In genomic region chr7:128217030-128217805, GRCh38 we compare ENCODE assay signal across 15 cellular contexts. TPM values are rescaled to one million over a fixed set of nuclear protein-coding genes. Genes with fewer than 3 reads are reported as not detected.
DNase-seq lines count a peak whose midpoint lies in the region; ATAC-seq and TF ChIP-seq lines count a peak whose summit lies in the region.
"Had no signal": no experiment of that assay in that cellular context is flagged by ENCODE, and none has a peak within 500 bp of the region (broad histone marks: within the 10 kb centered on the region; RNA-seq: fewer than 3 reads in every experiment).

No MANE protein-coding gene starts in this region.

- H3K4me1 Mint-ChIP-seq in activated CD8-positive, alpha-beta T cell treated with anti-CD3 and anti-CD28 coated beads for 36 hours (ENCODE audit: low read depth) = no peaks in the 10 kb centered on the region
- H3K4me1 Mint-ChIP-seq: activated B cell treated with CpG ODN at 0.5 μM for 24 hours had no signal

- DNase-seq in HCEC 1CT (peak; percentile 97), SK-MEL-5 (ENCODE audit: low read depth, low spot score) (peak; percentile 43), foreskin keratinocyte (peak; percentile 95 to 96), skeletal muscle cell (ENCODE audit: low read depth) (peak; percentile 53), NCI-H187 (lab: John Stamatoyannopoulos, UW) (no peak)
- no peak for DNase-seq in activated CD8-positive, alpha-beta T cell treated with anti-CD3 and anti-CD28 coated beads for 36 hours
- DNase-seq: activated B cell treated with CpG ODN at 0.5 μM for 24 hours; GDM1; KG1; NK-92 treated with Interleukin-12 subunit alpha and Interleukin-12 subunit beta, amount 100 ng/mL, for 24 hours had no signal

- peaks cover 10% of the 10 kb centered on the region for H3K27me3 ChIP-seq in foreskin keratinocyte

- POLR2A ChIA-PET in activated CD8-positive, alpha-beta T cell treated with anti-CD3 and anti-CD28 coated beads for 36 hours (lab: Charles Lee) = no interaction called here

- intact Hi-C loops in activated CD8-positive, alpha-beta T cell treated with anti-CD3 and anti-CD28 coated beads for 36 hours (cut with micrococcal nuclease) = no loop called here

- no peaks in the 10 kb centered on the region for H3K4me1 ChIP-seq in foreskin keratinocyte

- H3K9me3 Mint-ChIP-seq in activated CD8-positive, alpha-beta T cell treated with anti-CD3 and anti-CD28 coated beads for 36 hours = no peaks in the 10 kb centered on the region
- H3K9me3 Mint-ChIP-seq: activated B cell treated with CpG ODN at 0.5 μM for 24 hours, memory B cell had no signal

- no peak overlapping the region for H3K4me3 Mint-ChIP-seq in activated CD8-positive, alpha-beta T cell treated with anti-CD3 and anti-CD28 coated beads for 36 hours
- H3K4me3 Mint-ChIP-seq: activated B cell treated with CpG ODN at 0.5 μM for 24 hours; activated naive CD8-positive, alpha-beta T cell; memory B cell had no signal

- no peak overlapping the region for H3K4me3 ChIP-seq in skeletal muscle cell (ENCODE audit: low read depth, low read length)

- no peak for TF ChIP-seq CTCF in foreskin keratinocyte (conservative IDR thresholded peaks at IDR 0.05)
- no peak for TF ChIP-seq CTCF in activated CD8-positive, alpha-beta T cell treated with anti-CD3 and anti-CD28 coated beads for 36 hours (IDR thresholded peaks at IDR 0.05)

- no peak overlapping the region for H3K27ac Mint-ChIP-seq in activated CD8-positive, alpha-beta T cell treated with anti-CD3 and anti-CD28 coated beads for 36 hours
- H3K27ac Mint-ChIP-seq: activated B cell treated with CpG ODN at 0.5 μM for 24 hours; activated naive CD8-positive, alpha-beta T cell; memory B cell had no signal

- peak; percentile 65 for ATAC-seq in foreskin keratinocyte
- no peak for ATAC-seq in activated CD8-positive, alpha-beta T cell treated with anti-CD3 and anti-CD28 coated beads for 36 hours
- ATAC-seq in GM21360 (IDR thresholded peaks at IDR 0.05; ENCODE audit: unreplicated experiment) = no peak
- ATAC-seq in HG03439 (IDR thresholded peaks at IDR 0.05; ENCODE audit: unreplicated experiment) = no peak

- no peak overlapping the region for H3K27ac ChIP-seq in foreskin keratinocyte

- CTCF ChIA-PET in activated CD8-positive, alpha-beta T cell treated with anti-CD3 and anti-CD28 coated beads for 36 hours (lab: Charles Lee) = interaction anchor here (2.6 kb wide), 1 partner anchor 8 kb away, joined by 21 read pairs; no protein-coding TSS in a partner anchor

- H3K27me3 Mint-ChIP-seq in activated CD8-positive, alpha-beta T cell treated with anti-CD3 and anti-CD28 coated beads for 36 hours = no peaks in the 10 kb centered on the region

- no peaks in the 10 kb centered on the region for H3K36me3 Mint-ChIP-seq in activated CD8-positive, alpha-beta T cell treated with anti-CD3 and anti-CD28 coated beads for 36 hours (ENCODE audit: low read depth)
- H3K36me3 Mint-ChIP-seq: activated naive CD8-positive, alpha-beta T cell; memory B cell had no signal

- in situ Hi-C loops in SK-MEL-5 (cut with HindIII; ENCODE audit: low pct_unique_long_range_greater_than_20kb, low sequenced_read_pairs) = no loop called here

RNA-seq across cellular contexts. Expression of gene LEP, which starts 23.9 kb away (rescaled TPM):
- not detected in 2 replicates for total RNA-seq in SK-MEL-5 (2014; rRNA removed; shearing (Covaris generic))
- not detected in 2 replicates for polyA plus RNA-seq in SK-MEL-5 (2015; cell fraction: cytosol; rRNA removed)
- polyA plus RNA-seq in SK-MEL-5 (2015; cell fraction: nucleus; rRNA removed) = not detected in 2 replicates
- total RNA-seq in foreskin keratinocyte = not detected in 2 replicates
- not detected in 2 replicates for polyA plus RNA-seq in foreskin keratinocyte
- total RNA-seq in activated CD8-positive, alpha-beta T cell treated with anti-CD3 and anti-CD28 coated beads for 36 hours = not detected
- total RNA-seq: activated B cell treated with CpG ODN at 0.5 μM for 24 hours, endothelial cell of umbilical vein had no signal
- polyA plus RNA-seq: endothelial cell of umbilical vein had no signal

Comparison
In these comparisons a context has a peak if more than half of its experiments do, and no peak if none do; other contexts are left out.
1. DNase-seq: peak in HCEC 1CT (single experiment), SK-MEL-5 (single experiment), foreskin keratinocyte (2 of 2) and skeletal muscle cell (single experiment); none in activated CD8-positive, alpha-beta T cell treated with anti-CD3 and anti-CD28 coated beads for 36 hours (single experiment) and NCI-H187 (0 of 2).